In genomic region chr12:116559080-116559329, GRCh38 we compare ENCODE assay signal across 1 cellular context.
TF ChIP-seq lines count a peak whose summit lies in the region.

No MANE protein-coding gene starts in this region.

TF ChIP-seq in K562, 482 proteins besides CTCF, POLR2A, EP300 and RAD21 (continued from another document):
- TF ChIP-seq UBTF (IDR thresholded peaks at IDR 0.05; ENCODE audit: borderline replicate concordance in 1 of 2, low read depth in 2 of 2, low read length in 2 of 2) (0 out of 4 replicates have a peak, but pooled peaks of 1 of the 2 experiments have one; percentile 7), THRB (CRISPR knock-in tag; conservative IDR thresholded peaks at IDR 0.05) (no peak), ATF3 (IDR thresholded peaks at IDR 0.05) (no peak), ATF3 (CRISPR knock-in tag; conservative IDR thresholded peaks at IDR 0.05) (no peak)
